11 cellular contexts compared by ENCODE assay signal in the genomic region with DNA sequence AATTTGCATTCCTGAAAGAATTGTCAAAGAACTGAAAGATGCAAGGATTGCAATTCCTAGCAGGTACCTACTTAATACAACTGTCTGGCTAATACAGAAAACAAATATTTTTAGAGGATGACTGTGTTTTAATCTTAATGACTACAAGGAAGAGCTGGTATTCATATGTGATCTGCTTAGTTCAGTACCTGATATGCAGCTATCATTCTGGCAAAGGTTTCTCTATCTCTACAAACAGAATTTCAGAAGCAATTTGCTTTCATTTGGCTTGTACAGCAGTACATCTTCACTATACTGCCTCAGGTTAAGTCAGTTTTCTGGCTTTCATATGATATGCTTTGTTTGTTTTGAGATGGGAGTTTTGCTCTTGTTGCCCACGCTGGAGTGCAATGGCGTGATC. TPM values are rescaled to one million over a fixed set of nuclear protein-coding genes. Genes with fewer than 3 reads are reported as not detected.
A peak's percentile ranks its signal among the peaks of the same experiment; 100 is the strongest.
DNase-seq lines count a peak whose midpoint lies in the region; ATAC-seq, FAIRE-seq and TF ChIP-seq lines count a peak whose summit lies in the region.
"Had no signal": no experiment of that assay in that cellular context is flagged by ENCODE, and none has a peak within 500 bp of the region (broad histone marks: within the 10 kb centered on the region; RNA-seq: fewer than 3 reads in every experiment).

No MANE protein-coding gene starts in this region.

- no peak overlapping the region for H3K4me3 ChIP-seq in CD8-positive, alpha-beta memory T cell (ENCODE audit: low read length)

- H3K27ac Mint-ChIP-seq in CD8-positive, alpha-beta memory T cell = peak overlapping the region; percentile 25 to 92 (median 86)
- peak overlapping the region; percentile 66 for H3K27ac Mint-ChIP-seq in activated CD4-positive, alpha-beta memory T cell treated with anti-CD3 and anti-CD28 coated beads for 36 hours
- H3K27ac Mint-ChIP-seq in memory B cell = peak overlapping the region; percentile 97

- ATAC-seq in memory B cell (ENCODE audit: low read depth) = no peak

- no peak for TF ChIP-seq POLR2A in H54 (IDR thresholded peaks at IDR 0.05; ENCODE audit: low read depth, low read length)

- no peaks in the 10 kb centered on the region for H3K9me3 Mint-ChIP-seq in CD8-positive, alpha-beta memory T cell
- no peaks in the 10 kb centered on the region for H3K9me3 Mint-ChIP-seq in activated CD4-positive, alpha-beta memory T cell treated with anti-CD3 and anti-CD28 coated beads for 36 hours
- H3K9me3 Mint-ChIP-seq in memory B cell = no peaks in the 10 kb centered on the region

- no peaks in the 10 kb centered on the region for H3K27me3 Mint-ChIP-seq in CD8-positive, alpha-beta memory T cell
- H3K27me3 Mint-ChIP-seq in activated CD4-positive, alpha-beta memory T cell treated with anti-CD3 and anti-CD28 coated beads for 36 hours = no peaks in the 10 kb centered on the region
- no peaks in the 10 kb centered on the region for H3K27me3 Mint-ChIP-seq in memory B cell

- no peaks in the 10 kb centered on the region for H3K27me3 ChIP-seq in CD8-positive, alpha-beta memory T cell (ENCODE audit: insufficient read depth, low read length, poor library complexity, severe bottlenecking)

- H3K36me3 ChIP-seq in CD8-positive, alpha-beta memory T cell (ENCODE audit: insufficient read depth, low read length) = no peaks in the 10 kb centered on the region

- no peaks in the 10 kb centered on the region for H3K9me3 ChIP-seq in CD8-positive, alpha-beta memory T cell (ENCODE audit: low read length)

- H3K36me3 Mint-ChIP-seq in CD8-positive, alpha-beta memory T cell = peaks cover 0 to 2% (median 1%) of the 10 kb centered on the region in 3 donors
- H3K36me3 Mint-ChIP-seq in activated CD4-positive, alpha-beta memory T cell treated with anti-CD3 and anti-CD28 coated beads for 36 hours = no peaks in the 10 kb centered on the region
- peaks cover 2% of the 10 kb centered on the region for H3K36me3 Mint-ChIP-seq in memory B cell

- POLR2A ChIA-PET in CD8-positive, alpha-beta memory T cell (lab: Charles Lee) = interaction anchor here (0.6 to 1.9 kb wide), 6 partner anchors 50 to 214 kb away, joined by 5 to 8 read pairs (median 6); partner anchors contain the start of gene TBL1XR1
- POLR2A ChIA-PET in activated CD4-positive, alpha-beta memory T cell treated with anti-CD3 and anti-CD28 coated beads for 36 hours (lab: Charles Lee) = interaction anchor here (0.7 to 1.4 kb wide), 4 partner anchors 13 to 56 kb away, joined by 3 to 4 read pairs (median 4); partner anchors contain the start of gene TBL1XR1

- H3K4me1 Mint-ChIP-seq in CD8-positive, alpha-beta memory T cell = peaks cover 78 to 94% (median 88%) of the 10 kb centered on the region in 3 donors
- peaks cover 67% of the 10 kb centered on the region for H3K4me1 Mint-ChIP-seq in activated CD4-positive, alpha-beta memory T cell treated with anti-CD3 and anti-CD28 coated beads for 36 hours (ENCODE audit: low read depth)
- peaks cover 50% of the 10 kb centered on the region for H3K4me1 Mint-ChIP-seq in memory B cell

- H3K4me1 ChIP-seq in CD8-positive, alpha-beta memory T cell (ENCODE audit: insufficient read depth, low read length) = peaks cover 60% of the 10 kb centered on the region

- intact Hi-C loops in activated CD4-positive, alpha-beta memory T cell treated with anti-CD3 and anti-CD28 coated beads for 36 hours (cut with micrococcal nuclease) = loop anchor here (1.0 to 5.0 kb wide), 7 partner anchors 34 to 281 kb away; no protein-coding TSS in a partner anchor

- DNase-seq in CD8-positive, alpha-beta memory T cell = no peak
- no peak for DNase-seq in H54 (ENCODE audit: insufficient read length, low spot score)
- no peak for DNase-seq in activated CD4-positive, alpha-beta memory T cell treated with anti-CD3 and anti-CD28 coated beads for 36 hours
- no peak for DNase-seq in memory B cell (ENCODE audit: low spot score in 2 of 2)
- DNase-seq in EL = no peak
- no peak for DNase-seq in GOT3 (lab: John Stamatoyannopoulos, UW)
- DNase-seq in substantia nigra (lab: John Stamatoyannopoulos, UW) = no peak
- DNase-seq: amniotic stem cell, cortex of kidney, hypothalamus, NCI-H2029 had no signal

- no peak overlapping the region for H3K27ac ChIP-seq in CD8-positive, alpha-beta memory T cell (ENCODE audit: low read depth, low read length)
- H3K27ac ChIP-seq in substantia nigra (ENCODE audit: low read depth, low read length, poor library complexity, severe bottlenecking) = no peak overlapping the region

- peak; percentile 23 for FAIRE-seq in H54 (lab: Jason Lieb, UNC)

- CTCF ChIA-PET in CD8-positive, alpha-beta memory T cell (lab: Charles Lee) = interaction anchor here (1.2 to 2.5 kb wide), 4 partner anchors 10 to 95 kb away, joined by 3 to 6 read pairs (median 4); no protein-coding TSS in a partner anchor
- CTCF ChIA-PET in activated CD4-positive, alpha-beta memory T cell treated with anti-CD3 and anti-CD28 coated beads for 36 hours (lab: Charles Lee) = interaction anchor here (0.9 kb wide), 1 partner anchor 88 kb away, joined by 3 read pairs; no protein-coding TSS in a partner anchor

- peak overlapping the region in 5 of 7 donors; percentile 45 to 85 (median 60) for H3K4me3 Mint-ChIP-seq in CD8-positive, alpha-beta memory T cell
- H3K4me3 Mint-ChIP-seq in activated CD4-positive, alpha-beta memory T cell treated with anti-CD3 and anti-CD28 coated beads for 36 hours = peak overlapping the region; percentile 29
- peak overlapping the region; percentile 59 for H3K4me3 Mint-ChIP-seq in memory B cell

RNA-seq across cellular contexts. Expression of gene TBL1XR1, which starts 51.3 kb away (rescaled TPM):
- total RNA-seq in CD8-positive, alpha-beta memory T cell = 100 to 1,000 TPM; 173 to 193 TPM
- 36.3 TPM for polyA plus RNA-seq in CD8-positive, alpha-beta memory T cell
- 100 to 1,000 TPM; 158 to 167 TPM for total RNA-seq in activated CD4-positive, alpha-beta memory T cell treated with anti-CD3 and anti-CD28 coated beads for 36 hours
